Comparison of ENCODE assay signal across 11 cellular contexts in the genomic region with DNA sequence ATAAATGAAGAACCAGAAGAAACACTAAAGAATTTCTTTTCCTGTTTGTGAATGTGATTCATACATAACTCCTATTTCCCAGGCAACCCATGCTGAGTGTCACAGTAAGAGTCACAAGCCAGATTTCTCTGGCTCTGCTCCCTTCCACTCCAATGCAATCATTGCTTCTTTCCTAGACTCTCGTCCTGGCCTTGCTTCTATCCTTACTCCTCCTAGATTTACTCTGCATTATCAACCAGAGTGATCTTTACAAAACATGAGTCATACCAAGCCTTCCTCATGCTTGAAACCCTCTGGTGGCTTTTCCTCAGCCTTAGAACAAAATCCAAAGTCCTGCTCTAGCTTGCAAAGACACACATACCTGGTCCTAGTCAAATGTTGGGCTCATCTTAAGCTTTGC. TPM values are rescaled to one million over a fixed set of nuclear protein-coding genes. Genes with fewer than 3 reads are reported as not detected.
DNase-seq lines count a peak whose midpoint lies in the region; ATAC-seq and TF ChIP-seq lines count a peak whose summit lies in the region.
"Had no signal": no experiment of that assay in that cellular context is flagged by ENCODE, and none has a peak within 500 bp of the region (broad histone marks: within the 10 kb centered on the region; RNA-seq: fewer than 3 reads in every experiment).

No MANE protein-coding gene starts in this region.

- H3K27me3 ChIP-seq in smooth muscle cell (ENCODE audit: low read depth): no peaks in the 10 kb centered on the region
- H3K27me3 ChIP-seq: BLaER1 had no signal

- no peaks in the 10 kb centered on the region for H3K36me3 ChIP-seq in smooth muscle cell (ENCODE audit: low read depth)
- H3K36me3 ChIP-seq: BLaER1 had no signal

- H3K4me1 Mint-ChIP-seq in activated CD4-positive, alpha-beta T cell treated with anti-CD3 and anti-CD28 coated beads, Interleukin-2, amount 10 ng/mL, durations not matched to agents 24 days and 14 days: peaks cover 56% of the 10 kb centered on the region
- H3K4me1 Mint-ChIP-seq in T-helper 1 cell treated with Interleukin-12 subunit alpha and Interleukin-12 subunit beta and Interleukin-4 antibody, amounts not matched to agents 30 μg/mL and 1 μg/mL, for 36 hours (ENCODE audit: low read depth): peaks cover 64% of the 10 kb centered on the region

- peak overlapping the region; percentile 26 for H3K4me2 ChIP-seq in smooth muscle cell

- H3K4me3 ChIP-seq in fibroblast of pulmonary artery (replicated peaks; ENCODE audit: low read depth, low read length) (no peak overlapping the region), smooth muscle cell (no peak overlapping the region)
- H3K4me3 ChIP-seq: BLaER1 had no signal

- H3K9me3 ChIP-seq in smooth muscle cell (replicated peaks; ENCODE audit: low read depth): no peaks in the 10 kb centered on the region
- H3K9me3 ChIP-seq: BLaER1 had no signal

- TF ChIP-seq CTCF in fibroblast of pulmonary artery (IDR thresholded peaks at IDR 0.05; ENCODE audit: low read length, missing control alignments) (no peak), smooth muscle cell (IDR thresholded peaks at IDR 0.05; ENCODE audit: borderline replicate concordance, insufficient read depth, poor library complexity, severe bottlenecking) (no peak)

- no peak overlapping the region for H2AFZ ChIP-seq in smooth muscle cell (ENCODE audit: low read depth)

- ATAC-seq in HG02970 (IDR thresholded peaks at IDR 0.05; ENCODE audit: low FRiP score, unreplicated experiment): no peak
- ATAC-seq: Right ventricle myocardium inferior had no signal

- DNase-seq in activated CD4-positive, alpha-beta T cell treated with anti-CD3 and anti-CD28 coated beads, Interleukin-2, amount 10 ng/mL, durations not matched to agents 24 days and 14 days: peak; percentile 69
- DNase-seq in activated CD4-positive, alpha-beta T cell treated with anti-CD3 and anti-CD28 coated beads, Interleukin-2, amount 50 U/mL, for 4 hours: no peak
- DNase-seq in fibroblast of pulmonary artery (ENCODE audit: low read depth): peak; percentile 81
- DNase-seq in smooth muscle cell (lab: John Stamatoyannopoulos, UW; ENCODE audit: unreplicated experiment): no peak
- no peak for DNase-seq in cardiac septum (ENCODE audit: low spot score)
- DNase-seq in NCI-H446 treated with DMSO at 0.1 percent for 48 hours (lab: John Stamatoyannopoulos, UW): no peak
- DNase-seq: activated naive CD4-positive, alpha-beta T cell treated with Interleukin-2 at 50 U/mL for 16 hours had no signal

- H3K79me2 ChIP-seq in smooth muscle cell (ENCODE audit: low read depth): no peaks in the 10 kb centered on the region

- H3K36me3 Mint-ChIP-seq in activated CD4-positive, alpha-beta T cell treated with anti-CD3 and anti-CD28 coated beads, Interleukin-2, amount 10 ng/mL, durations not matched to agents 24 days and 14 days (ENCODE audit: low read depth): peaks cover 13% of the 10 kb centered on the region
- peaks cover 17% of the 10 kb centered on the region for H3K36me3 Mint-ChIP-seq in T-helper 1 cell treated with Interleukin-12 subunit alpha and Interleukin-12 subunit beta and Interleukin-4 antibody, amounts not matched to agents 30 μg/mL and 1 μg/mL, for 36 hours (ENCODE audit: low read depth)

- WGBS in smooth muscle cell (ENCODE audit: low lambda C conversion rate): 0% methylated on average over 1 of the region's 1 CpG

- H3K4me1 ChIP-seq in smooth muscle cell (ENCODE audit: low read depth): peaks cover 17% of the 10 kb centered on the region

- intact Hi-C loops in activated CD4-positive, alpha-beta T cell treated with anti-CD3 and anti-CD28 coated beads, Interleukin-2, amount 10 ng/mL, durations not matched to agents 24 days and 14 days (cut with micrococcal nuclease): loop anchor here (2.0 kb wide), 1 partner anchor 17 kb away; no protein-coding TSS in a partner anchor
- intact Hi-C loops in cardiac septum (cut with DNase I): no loop called here

- H3K27ac Mint-ChIP-seq in activated CD4-positive, alpha-beta T cell treated with anti-CD3 and anti-CD28 coated beads, Interleukin-2, amount 10 ng/mL, durations not matched to agents 24 days and 14 days: peak overlapping the region; percentile 88
- H3K27ac Mint-ChIP-seq in T-helper 1 cell treated with Interleukin-12 subunit alpha and Interleukin-12 subunit beta and Interleukin-4 antibody, amounts not matched to agents 30 μg/mL and 1 μg/mL, for 36 hours: peak overlapping the region; percentile 97

- peak overlapping the region; percentile 70 for H3K4me3 Mint-ChIP-seq in activated CD4-positive, alpha-beta T cell treated with anti-CD3 and anti-CD28 coated beads, Interleukin-2, amount 10 ng/mL, durations not matched to agents 24 days and 14 days
- H3K4me3 Mint-ChIP-seq in T-helper 1 cell treated with Interleukin-12 subunit alpha and Interleukin-12 subunit beta and Interleukin-4 antibody, amounts not matched to agents 30 μg/mL and 1 μg/mL, for 36 hours: peak overlapping the region; percentile 9

- H3F3A ChIP-seq in smooth muscle cell (ENCODE audit: low read depth): peaks cover 11% of the 10 kb centered on the region

- no peak overlapping the region for H3K9ac ChIP-seq in smooth muscle cell (ENCODE audit: low read depth)
- H3K9ac ChIP-seq: BLaER1 had no signal

- peaks cover 8% of the 10 kb centered on the region for H3K9me3 Mint-ChIP-seq in activated CD4-positive, alpha-beta T cell treated with anti-CD3 and anti-CD28 coated beads, Interleukin-2, amount 10 ng/mL, durations not matched to agents 24 days and 14 days
- H3K9me3 Mint-ChIP-seq in T-helper 1 cell treated with Interleukin-12 subunit alpha and Interleukin-12 subunit beta and Interleukin-4 antibody, amounts not matched to agents 30 μg/mL and 1 μg/mL, for 36 hours: peaks cover 20% of the 10 kb centered on the region

- H4K20me1 ChIP-seq in smooth muscle cell (ENCODE audit: low read depth): no peaks in the 10 kb centered on the region
- H4K20me1 ChIP-seq: BLaER1 had no signal

- H3K27ac ChIP-seq in smooth muscle cell (ENCODE audit: low read depth): peak overlapping the region; percentile 14
- H3K27ac ChIP-seq: BLaER1 had no signal

- H3K27me3 Mint-ChIP-seq in activated CD4-positive, alpha-beta T cell treated with anti-CD3 and anti-CD28 coated beads, Interleukin-2, amount 10 ng/mL, durations not matched to agents 24 days and 14 days: peaks cover under 1% of the 10 kb centered on the region
- H3K27me3 Mint-ChIP-seq in T-helper 1 cell treated with Interleukin-12 subunit alpha and Interleukin-12 subunit beta and Interleukin-4 antibody, amounts not matched to agents 30 μg/mL and 1 μg/mL, for 36 hours (ENCODE audit: low read depth): no peaks in the 10 kb centered on the region

RNA-seq across cellular contexts. Expression of gene IL22, which starts 13.3 kb away (rescaled TPM):
- 2.4 and 3.1 TPM in 2 replicates for total RNA-seq in activated CD4-positive, alpha-beta T cell treated with anti-CD3 and anti-CD28 coated beads, Interleukin-2, amount 10 ng/mL, durations not matched to agents 24 days and 14 days
- total RNA-seq in smooth muscle cell (not detected in 2 replicates), cardiac septum (not detected)
- polyA plus RNA-seq in smooth muscle cell: not detected in 2 replicates
- total RNA-seq: Right ventricle myocardium inferior had no signal

RNA-seq across cellular contexts. Expression of gene IL26, which starts 14.5 kb away (rescaled TPM):
- total RNA-seq in activated CD4-positive, alpha-beta T cell treated with anti-CD3 and anti-CD28 coated beads, Interleukin-2, amount 10 ng/mL, durations not matched to agents 24 days and 14 days: 6.9 and 7.7 TPM in 2 replicates
- total RNA-seq in smooth muscle cell (not detected in 2 replicates), cardiac septum (not detected)
- polyA plus RNA-seq in smooth muscle cell: not detected in 2 replicates
- total RNA-seq: Right ventricle myocardium inferior had no signal

Comparison
In these comparisons a context has a peak if more than half of its experiments do, and no peak if none do; other contexts are left out.
1. DNase-seq: peak in activated CD4-positive, alpha-beta T cell treated with anti-CD3 and anti-CD28 coated beads, Interleukin-2, amount 10 ng/mL, durations not matched to agents 24 days and 14 days (single experiment) and fibroblast of pulmonary artery (single experiment); none in activated CD4-positive, alpha-beta T cell treated with anti-CD3 and anti-CD28 coated beads, Interleukin-2, amount 50 U/mL, for 4 hours (0 of 2), smooth muscle cell (single experiment), cardiac septum (single experiment) and NCI-H446 treated with DMSO at 0.1 percent for 48 hours (single experiment).